ENCODE assay signal across 8 cellular contexts in the genomic region with DNA sequence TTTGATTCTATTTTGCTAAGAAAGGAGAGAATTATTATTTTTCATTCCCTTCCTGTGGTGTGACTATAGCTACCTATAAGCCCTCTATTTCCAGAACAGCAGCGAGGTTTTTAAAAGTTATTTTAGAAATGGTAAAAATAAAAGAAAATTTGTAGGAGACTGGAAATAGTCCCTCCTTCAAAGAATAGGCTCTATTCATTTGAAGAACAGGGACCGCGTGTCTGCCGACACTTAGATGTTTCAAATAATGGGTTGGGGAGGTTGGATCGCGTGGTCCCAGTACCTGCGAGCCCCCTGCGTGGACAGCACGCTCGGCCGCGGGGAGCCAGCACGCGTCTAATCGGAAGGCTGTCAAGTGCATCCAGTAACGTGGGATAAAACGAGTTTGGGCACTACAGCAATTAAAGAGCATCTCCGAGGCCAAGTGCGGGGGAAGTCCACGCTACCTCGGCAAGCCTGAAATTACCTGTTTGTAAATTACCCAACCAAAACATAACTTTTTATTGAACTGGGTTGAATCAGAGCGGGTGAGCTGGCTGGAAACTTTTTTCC. TPM values are rescaled to one million over a fixed set of nuclear protein-coding genes. Genes with fewer than 3 reads are reported as not detected.
DNase-seq lines count a peak whose midpoint lies in the region; ATAC-seq, FAIRE-seq and TF ChIP-seq lines count a peak whose summit lies in the region.

No MANE protein-coding gene starts in this region.

- no peaks in the 10 kb centered on the region for H3K36me3 Mint-ChIP-seq in astrocyte (ENCODE audit: low read depth, unreplicated experiment)

- H3K9me3 Mint-ChIP-seq in astrocyte (ENCODE audit: unreplicated experiment): no peaks in the 10 kb centered on the region

- H3K4me3 ChIP-seq in astrocyte (ENCODE audit: insufficient read depth, low read depth, low read length) (peak overlapping the region; percentile 86), kidney (ENCODE audit: low read length in 2 of 2) (peak overlapping the region; percentile 83 to 85), suprapubic skin (peak overlapping the region; percentile 93)

- peak overlapping the region; percentile 98 for H3K4me3 Mint-ChIP-seq in astrocyte (ENCODE audit: unreplicated experiment)

- H3K4me2 ChIP-seq in astrocyte (ENCODE audit: low read length): peak overlapping the region; percentile 95

- H3K9ac ChIP-seq in astrocyte (ENCODE audit: low read length): peak overlapping the region; percentile 94
- peak overlapping the region; percentile 44 to 80 for H3K9ac ChIP-seq in kidney (ENCODE audit: low read length in 2 of 2)

- H3K27ac ChIP-seq in astrocyte (ENCODE audit: low read depth, low read length): peak overlapping the region; percentile 83
- peak overlapping the region; percentile 83 to 85 for H3K27ac ChIP-seq in kidney (ENCODE audit: low read depth in 2 of 2, low read length in 2 of 2)
- H3K27ac ChIP-seq in suprapubic skin: peak overlapping the region; percentile 91

- no peak for FAIRE-seq in astrocyte (lab: Jason Lieb, UNC)
- no peak for FAIRE-seq in kidney (lab: Jason Lieb, UNC)

- ATAC-seq in HG03354 (IDR thresholded peaks at IDR 0.05; ENCODE audit: poor library complexity, severe bottlenecking, unreplicated experiment) (peak; percentile 15), HG02588 (IDR thresholded peaks at IDR 0.05; ENCODE audit: unreplicated experiment) (no peak)

- DNase-seq in COLO668 (lab: John Stamatoyannopoulos, UW; ENCODE audit: unreplicated experiment) (peak; percentile 63), astrocyte (ENCODE audit: low read depth) (peak; percentile 12), kidney (peak; percentile 49), suprapubic skin (ENCODE audit: low spot score in 2 of 2) (no peak), islet precursor cell (no peak), Kasumi-1 (lab: John Stamatoyannopoulos, UW) (no peak)

- TF ChIP-seq EP300 in suprapubic skin (IDR thresholded peaks at IDR 0.05): no peak

- TF ChIP-seq POLR2A in suprapubic skin (IDR thresholded peaks at IDR 0.05): no peak

- peaks cover 8% of the 10 kb centered on the region for H3K4me1 Mint-ChIP-seq in astrocyte (ENCODE audit: low read depth, unreplicated experiment)

- H3K27me3 Mint-ChIP-seq in astrocyte (ENCODE audit: low read depth, unreplicated experiment): no peaks in the 10 kb centered on the region

- intact Hi-C loops in kidney (cut with DNase I): no loop called here

- H3K27me3 ChIP-seq in astrocyte (ENCODE audit: insufficient read depth, low read length) (no peaks in the 10 kb centered on the region), suprapubic skin (no peaks in the 10 kb centered on the region)

- TF ChIP-seq CTCF in astrocyte (IDR thresholded peaks at IDR 0.05; ENCODE audit: insufficient read depth, low read depth, low read length): no peak
- TF ChIP-seq CTCF in kidney (IDR thresholded peaks at IDR 0.05; ENCODE audit: borderline replicate concordance, extremely low read depth, insufficient read depth): no peak
- TF ChIP-seq CTCF in suprapubic skin (IDR thresholded peaks at IDR 0.05): no peak

- peak overlapping the region; percentile 88 for H3K27ac Mint-ChIP-seq in astrocyte (ENCODE audit: unreplicated experiment)

- peaks cover 12% of the 10 kb centered on the region for H4K20me1 ChIP-seq in astrocyte (ENCODE audit: insufficient read depth, low read length)

- H3K9me3 ChIP-seq in astrocyte (ENCODE audit: insufficient read depth, low read depth, low read length) (no peaks in the 10 kb centered on the region), kidney (ENCODE audit: control insufficient read depth in 1 of 2, low read length in 2 of 2) (no peaks in the 10 kb centered on the region), suprapubic skin (no peaks in the 10 kb centered on the region)

- H3K4me1 ChIP-seq in astrocyte (ENCODE audit: insufficient read depth, low read length) (peaks cover 11% of the 10 kb centered on the region), kidney (ENCODE audit: control insufficient read depth in 1 of 2, insufficient read depth in 1 of 2, low read depth in 1 of 2, low read length in 2 of 2) (peaks cover 0 to 3% of the 10 kb centered on the region in 2 donors), suprapubic skin (peaks cover 20% of the 10 kb centered on the region)

- WGBS in suprapubic skin: 1% methylated on average over 18 of the region's 22 CpGs

- peak overlapping the region; percentile 77 for H2AFZ ChIP-seq in astrocyte (ENCODE audit: low read depth, low read length)

- H3K36me3 ChIP-seq in astrocyte (ENCODE audit: insufficient read depth, low read length) (no peaks in the 10 kb centered on the region), kidney (ENCODE audit: control insufficient read depth in 1 of 2, insufficient read depth in 2 of 2, low read length in 2 of 2) (no peaks in the 10 kb centered on the region), suprapubic skin (no peaks in the 10 kb centered on the region)

- peaks cover 55% of the 10 kb centered on the region for H3K79me2 ChIP-seq in astrocyte (ENCODE audit: insufficient read depth, low read length)

RNA-seq across cellular contexts. Expression of gene CACNA2D1, which starts 1.0 kb away (rescaled TPM):
- total RNA-seq in astrocyte: 53.4 and 65.4 TPM in 2 replicates
- total RNA-seq in kidney: 18.3 TPM
- polyA plus RNA-seq in kidney (ENCODE audit: insufficient read depth, low read depth, low replicate concordance): 3.5 TPM
- total RNA-seq in suprapubic skin: 10 to 100 TPM in 2 of 4 donors, 1 to 10 TPM in 2; 9.3 to 16.9 (median 10.6) TPM

Comparison
In these comparisons a context has a peak if more than half of its experiments do, and no peak if none do; other contexts are left out.
1. DNase-seq: peak in COLO668 (single experiment), astrocyte (single experiment) and kidney (single experiment); none in suprapubic skin (0 of 2), islet precursor cell (single experiment) and Kasumi-1 (0 of 2).
2. Peak in every context shown above with its lines, with median percentiles within 50 percentile points of each other: H3K27ac ChIP-seq and H3K4me3 ChIP-seq.